ENCODE assay signal across 1 cellular context in the genomic region with DNA sequence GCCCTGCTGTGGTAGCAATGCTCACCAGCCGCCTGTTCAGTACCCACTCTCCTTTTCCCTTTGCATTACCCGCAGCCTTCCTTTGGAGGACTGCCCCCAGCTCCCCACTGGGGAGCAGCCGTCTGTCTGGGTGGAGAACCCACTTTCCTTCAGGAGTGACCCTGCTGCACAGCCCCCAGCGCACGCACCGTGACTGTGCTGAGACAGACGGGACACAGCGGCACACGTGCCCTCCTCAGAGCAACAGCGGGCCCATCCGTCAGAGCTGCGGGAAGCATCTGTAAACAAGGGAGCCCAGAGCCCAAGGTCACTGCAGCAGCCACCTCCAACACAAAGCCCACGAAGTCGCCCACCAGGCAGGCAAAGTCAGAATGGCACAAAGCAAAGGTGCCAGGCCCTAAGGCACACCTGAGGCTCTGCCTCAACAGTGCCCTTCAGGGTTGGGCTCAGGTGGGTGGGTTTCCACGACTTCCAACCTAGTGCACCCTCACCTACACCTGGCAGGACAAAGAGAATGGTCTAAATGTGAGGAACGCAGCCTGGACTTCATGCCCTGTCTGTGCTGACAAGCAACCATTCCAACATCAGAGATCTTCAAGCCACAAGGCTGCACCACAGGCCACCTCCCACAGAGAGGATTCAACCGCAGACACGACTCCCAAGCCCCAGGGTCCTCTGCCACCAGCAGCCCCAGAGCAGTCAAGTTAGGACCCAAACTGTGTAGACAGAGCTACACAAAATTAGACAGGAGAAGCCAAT.
TF ChIP-seq lines count a peak whose summit lies in the region.

No MANE protein-coding gene starts in this region.

TF ChIP-seq in HepG2, 621 proteins besides CTCF, POLR2A, EP300 and RAD21 (continued from another document and continues in another):
- TF ChIP-seq, protein P1, sequence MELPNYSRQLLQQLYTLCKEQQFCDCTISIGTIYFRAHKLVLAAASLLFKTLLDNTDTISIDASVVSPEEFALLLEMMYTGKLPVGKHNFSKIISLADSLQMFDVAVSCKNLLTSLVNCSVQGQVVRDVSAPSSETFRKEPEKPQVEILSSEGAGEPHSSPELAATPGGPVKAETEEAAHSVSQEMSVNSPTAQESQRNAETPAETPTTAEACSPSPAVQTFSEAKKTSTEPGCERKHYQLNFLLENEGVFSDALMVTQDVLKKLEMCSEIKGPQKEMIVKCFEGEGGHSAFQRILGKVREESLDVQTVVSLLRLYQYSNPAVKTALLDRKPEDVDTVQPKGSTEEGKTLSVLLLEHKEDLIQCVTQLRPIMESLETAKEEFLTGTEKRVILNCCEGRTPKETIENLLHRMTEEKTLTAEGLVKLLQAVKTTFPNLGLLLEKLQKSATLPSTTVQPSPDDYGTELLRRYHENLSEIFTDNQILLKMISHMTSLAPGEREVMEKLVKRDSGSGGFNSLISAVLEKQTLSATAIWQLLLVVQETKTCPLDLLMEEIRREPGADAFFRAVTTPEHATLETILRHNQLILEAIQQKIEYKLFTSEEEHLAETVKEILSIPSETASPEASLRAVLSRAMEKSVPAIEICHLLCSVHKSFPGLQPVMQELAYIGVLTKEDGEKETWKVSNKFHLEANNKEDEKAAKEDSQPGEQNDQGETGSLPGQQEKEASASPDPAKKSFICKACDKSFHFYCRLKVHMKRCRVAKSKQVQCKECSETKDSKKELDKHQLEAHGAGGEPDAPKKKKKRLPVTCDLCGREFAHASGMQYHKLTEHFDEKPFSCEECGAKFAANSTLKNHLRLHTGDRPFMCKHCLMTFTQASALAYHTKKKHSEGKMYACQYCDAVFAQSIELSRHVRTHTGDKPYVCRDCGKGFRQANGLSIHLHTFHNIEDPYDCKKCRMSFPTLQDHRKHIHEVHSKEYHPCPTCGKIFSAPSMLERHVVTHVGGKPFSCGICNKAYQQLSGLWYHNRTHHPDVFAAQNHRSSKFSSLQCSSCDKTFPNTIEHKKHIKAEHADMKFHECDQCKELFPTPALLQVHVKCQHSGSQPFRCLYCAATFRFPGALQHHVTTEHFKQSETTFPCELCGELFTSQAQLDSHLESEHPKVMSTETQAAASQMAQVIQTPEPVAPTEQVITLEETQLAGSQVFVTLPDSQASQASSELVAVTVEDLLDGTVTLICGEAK (IDR thresholded peaks at IDR 0.05): no peak
- TF ChIP-seq, protein P1 (CRISPR knock-in tag; IDR thresholded peaks at IDR 0.05): peak; percentile 77
- TF ChIP-seq ZEB1 (IDR thresholded peaks at IDR 0.05; ENCODE audit: insufficient replicate concordance, low read depth): no peak
- TF ChIP-seq, protein P2, sequence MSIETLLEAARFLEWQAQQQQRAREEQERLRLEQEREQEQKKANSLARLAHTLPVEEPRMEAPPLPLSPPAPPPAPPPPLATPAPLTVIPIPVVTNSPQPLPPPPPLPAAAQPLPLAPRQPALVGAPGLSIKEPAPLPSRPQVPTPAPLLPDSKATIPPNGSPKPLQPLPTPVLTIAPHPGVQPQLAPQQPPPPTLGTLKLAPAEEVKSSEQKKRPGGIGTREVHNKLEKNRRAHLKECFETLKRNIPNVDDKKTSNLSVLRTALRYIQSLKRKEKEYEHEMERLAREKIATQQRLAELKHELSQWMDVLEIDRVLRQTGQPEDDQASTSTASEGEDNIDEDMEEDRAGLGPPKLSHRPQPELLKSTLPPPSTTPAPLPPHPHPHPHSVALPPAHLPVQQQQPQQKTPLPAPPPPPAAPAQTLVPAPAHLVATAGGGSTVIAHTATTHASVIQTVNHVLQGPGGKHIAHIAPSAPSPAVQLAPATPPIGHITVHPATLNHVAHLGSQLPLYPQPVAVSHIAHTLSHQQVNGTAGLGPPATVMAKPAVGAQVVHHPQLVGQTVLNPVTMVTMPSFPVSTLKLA (IDR thresholded peaks at IDR 0.05): peak; percentile 86
- TF ChIP-seq ZNF234 (CRISPR knock-in tag; conservative IDR thresholded peaks at IDR 0.05): no peak
- TF ChIP-seq ZNF816 (CRISPR knock-in tag; IDR thresholded peaks at IDR 0.05; ENCODE audit: borderline replicate concordance): no peak
- TF ChIP-seq SALL2 (CRISPR knock-in tag; IDR thresholded peaks at IDR 0.05): 0 out of 2 replicates have a peak, but pooled peaks have one; percentile 61
- no peak for TF ChIP-seq LCORL (IDR thresholded peaks at IDR 0.05)
- TF ChIP-seq LCORL (CRISPR knock-in tag; IDR thresholded peaks at IDR 0.05): peak; percentile 79
- 0 out of 2 replicates have a peak, but pooled peaks have one; percentile 35 for TF ChIP-seq POGZ (CRISPR knock-in tag; IDR thresholded peaks at IDR 0.05)
- TF ChIP-seq, protein P3, sequence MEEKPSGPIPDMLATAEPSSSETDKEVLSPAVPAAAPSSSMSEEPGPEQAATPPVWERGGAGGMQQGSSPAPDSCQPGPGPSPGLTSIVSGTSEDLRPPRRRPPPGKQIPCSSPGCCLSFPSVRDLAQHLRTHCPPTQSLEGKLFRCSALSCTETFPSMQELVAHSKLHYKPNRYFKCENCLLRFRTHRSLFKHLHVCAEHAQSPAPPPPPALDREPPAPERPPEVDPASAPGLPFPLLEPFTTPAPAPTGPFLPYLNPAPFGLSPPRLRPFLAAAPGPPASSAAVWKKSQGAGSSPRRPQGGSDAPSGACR (CRISPR knock-in tag; IDR thresholded peaks at IDR 0.05): peak; percentile 70; the same call in 1 of the 2 replicates
- TF ChIP-seq SMC3 (IDR thresholded peaks at IDR 0.05; ENCODE audit: low read length): no peak; the same call in 1 of the 2 replicates
- peak; percentile 75; the same call in 1 of the 2 replicates for TF ChIP-seq TFDP1 (CRISPR knock-in tag; IDR thresholded peaks at IDR 0.05; ENCODE audit: borderline replicate concordance)
- TF ChIP-seq ZNF337 (CRISPR knock-in tag; IDR thresholded peaks at IDR 0.05; ENCODE audit: borderline replicate concordance, low read depth): 0 out of 2 replicates have a peak, but pooled peaks have one; percentile 53
- TF ChIP-seq GABPA (IDR thresholded peaks at IDR 0.05; ENCODE audit: low read depth, low read length): no peak
- TF ChIP-seq GABPA (CRISPR knock-in tag; IDR thresholded peaks at IDR 0.05; ENCODE audit: low read depth): no peak
- TF ChIP-seq PHF20 (CRISPR knock-in tag; IDR thresholded peaks at IDR 0.05): peak; percentile 32; the same call in 1 of the 2 replicates
- TF ChIP-seq ZNF678 (CRISPR knock-in tag; IDR thresholded peaks at IDR 0.05): no peak
- TF ChIP-seq TRIM22 (IDR thresholded peaks at IDR 0.05): no peak
- TF ChIP-seq ZNF672 (CRISPR knock-in tag; IDR thresholded peaks at IDR 0.05): no peak
- TF ChIP-seq, protein P4, sequence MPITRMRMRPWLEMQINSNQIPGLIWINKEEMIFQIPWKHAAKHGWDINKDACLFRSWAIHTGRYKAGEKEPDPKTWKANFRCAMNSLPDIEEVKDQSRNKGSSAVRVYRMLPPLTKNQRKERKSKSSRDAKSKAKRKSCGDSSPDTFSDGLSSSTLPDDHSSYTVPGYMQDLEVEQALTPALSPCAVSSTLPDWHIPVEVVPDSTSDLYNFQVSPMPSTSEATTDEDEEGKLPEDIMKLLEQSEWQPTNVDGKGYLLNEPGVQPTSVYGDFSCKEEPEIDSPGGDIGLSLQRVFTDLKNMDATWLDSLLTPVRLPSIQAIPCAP (CRISPR knock-in tag; IDR thresholded peaks at IDR 0.05; ENCODE audit: low read depth): no peak
- TF ChIP-seq SMAD1 (CRISPR knock-in tag; IDR thresholded peaks at IDR 0.05; ENCODE audit: borderline replicate concordance, low read depth): peak; percentile 59; the same call in 1 of the 2 replicates
- peak; percentile 87 for TF ChIP-seq HNF1B (CRISPR knock-in tag; IDR thresholded peaks at IDR 0.05)
- 0 out of 2 replicates have a peak, but pooled peaks have one; percentile 72 for TF ChIP-seq IRX3 (CRISPR knock-in tag; IDR thresholded peaks at IDR 0.05; ENCODE audit: borderline replicate concordance, low read depth)
- peak; percentile 89 for TF ChIP-seq BRCA1 (CRISPR knock-in tag; IDR thresholded peaks at IDR 0.05)
- no peak for TF ChIP-seq HOXA7 (CRISPR knock-in tag; IDR thresholded peaks at IDR 0.05)
- TF ChIP-seq CEBPB (IDR thresholded peaks at IDR 0.05; ENCODE audit: borderline replicate concordance, low read depth, low read length): no peak
- TF ChIP-seq, protein P5, sequence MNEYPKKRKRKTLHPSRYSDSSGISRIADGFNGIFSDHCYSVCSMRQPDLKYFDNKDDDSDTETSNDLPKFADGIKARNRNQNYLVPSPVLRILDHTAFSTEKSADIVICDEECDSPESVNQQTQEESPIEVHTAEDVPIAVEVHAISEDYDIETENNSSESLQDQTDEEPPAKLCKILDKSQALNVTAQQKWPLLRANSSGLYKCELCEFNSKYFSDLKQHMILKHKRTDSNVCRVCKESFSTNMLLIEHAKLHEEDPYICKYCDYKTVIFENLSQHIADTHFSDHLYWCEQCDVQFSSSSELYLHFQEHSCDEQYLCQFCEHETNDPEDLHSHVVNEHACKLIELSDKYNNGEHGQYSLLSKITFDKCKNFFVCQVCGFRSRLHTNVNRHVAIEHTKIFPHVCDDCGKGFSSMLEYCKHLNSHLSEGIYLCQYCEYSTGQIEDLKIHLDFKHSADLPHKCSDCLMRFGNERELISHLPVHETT (CRISPR knock-in tag; conservative IDR thresholded peaks at IDR 0.05): no peak
- peak; percentile 82 for TF ChIP-seq SOX5 (CRISPR knock-in tag; IDR thresholded peaks at IDR 0.05; ENCODE audit: borderline replicate concordance)
